13 cellular contexts compared by ENCODE assay signal in the genomic region with DNA sequence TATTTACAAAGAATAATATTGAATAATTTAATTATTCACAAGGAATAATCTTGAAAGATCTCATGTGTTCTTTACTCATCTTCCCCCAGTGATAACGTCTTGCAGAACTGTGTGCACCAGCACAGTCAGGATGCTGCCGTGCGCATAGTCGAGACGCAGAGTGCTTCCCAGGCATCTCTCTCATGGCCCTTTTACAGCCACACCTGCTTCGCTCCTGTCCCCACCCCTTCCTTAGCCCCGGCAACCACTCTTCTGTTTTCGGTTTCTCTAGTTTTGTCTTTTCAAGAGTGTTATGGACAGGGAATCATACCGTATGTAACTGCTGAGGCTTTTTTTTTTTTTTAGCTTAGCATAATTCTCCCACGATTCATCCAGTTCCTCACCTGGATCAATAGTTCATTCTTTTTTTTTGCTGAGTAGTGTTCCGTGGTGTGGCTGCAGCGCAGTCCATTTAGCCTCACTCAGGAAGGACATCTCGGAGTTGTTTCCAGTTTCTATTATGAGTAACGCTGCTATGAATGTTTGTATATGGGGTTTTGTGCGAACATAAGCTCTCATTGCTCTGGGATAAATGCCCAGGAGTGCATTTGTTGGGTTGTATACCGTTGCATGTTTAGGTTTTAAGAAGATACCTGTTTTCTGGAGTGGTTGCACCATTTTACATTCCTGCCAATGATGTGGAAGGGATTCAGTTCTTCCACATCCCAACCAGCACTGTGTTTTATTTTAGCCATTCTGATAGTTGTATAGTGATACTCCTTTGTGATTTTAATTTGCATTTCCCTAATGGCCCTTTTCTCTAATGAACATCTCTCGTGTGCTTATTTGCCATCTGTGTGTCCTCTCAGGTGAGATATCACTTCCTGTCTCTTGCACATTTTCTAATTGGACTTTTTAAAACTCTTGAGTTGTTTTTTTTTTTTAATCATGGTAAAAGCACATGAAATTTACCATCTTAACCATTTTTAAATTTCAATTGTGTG. TPM values are rescaled to one million over a fixed set of nuclear protein-coding genes. Genes with fewer than 3 reads are reported as not detected.
DNase-seq lines count a peak whose midpoint lies in the region; ATAC-seq and FAIRE-seq lines count a peak whose summit lies in the region.
"Had no signal": no experiment of that assay in that cellular context is flagged by ENCODE, and none has a peak within 500 bp of the region (broad histone marks: within the 10 kb centered on the region; RNA-seq: fewer than 3 reads in every experiment).

No MANE protein-coding gene starts in this region.

- CTCF ChIA-PET in CD8-positive, alpha-beta memory T cell (lab: Charles Lee) = interaction anchor here (0.7 kb wide), 1 partner anchor 108 kb away, joined by 3 read pairs; no protein-coding TSS in a partner anchor

- peaks cover 4% of the 10 kb centered on the region for H3K36me3 ChIP-seq in CD8-positive, alpha-beta memory T cell (ENCODE audit: insufficient read depth, low read length)
- H3K36me3 ChIP-seq: neural progenitor cell had no signal

- POLR2A ChIA-PET in CD8-positive, alpha-beta memory T cell (lab: Charles Lee) = no interaction called here

- peak; percentile 18 for FAIRE-seq in GM18507 (lab: Jason Lieb, UNC)
- FAIRE-seq: colon, kidney had no signal

- H3K4me1 Mint-ChIP-seq in CD8-positive, alpha-beta memory T cell = peaks cover 16 to 27% (median 25%) of the 10 kb centered on the region in 3 donors
- peaks cover 26% of the 10 kb centered on the region for H3K4me1 Mint-ChIP-seq in T-helper 2 cell treated with Interferon-gamma antibody and Interleukin-4, amounts not matched to agents 5 μg/mL and 100 μg/mL, for 36 hours (ENCODE audit: low read depth)
- peaks cover 14 to 19% of the 10 kb centered on the region in 2 donors for H3K4me1 Mint-ChIP-seq in effector memory CD8-positive, alpha-beta T cell (ENCODE audit: low read depth in 2 of 2)

- H3K27me3 ChIP-seq in CD8-positive, alpha-beta memory T cell (ENCODE audit: insufficient read depth, low read length, poor library complexity, severe bottlenecking) = no peaks in the 10 kb centered on the region
- H3K27me3 ChIP-seq: foreskin keratinocyte, neural progenitor cell had no signal

- peaks cover 33% of the 10 kb centered on the region for H3K4me1 ChIP-seq in CD8-positive, alpha-beta memory T cell (ENCODE audit: insufficient read depth, low read length)
- H3K4me1 ChIP-seq: foreskin keratinocyte had no signal

- H3K27ac Mint-ChIP-seq in CD8-positive, alpha-beta memory T cell = peak overlapping the region in 7 of 8 donors; percentile 9 to 80 (median 64)
- peak overlapping the region; percentile 60 for H3K27ac Mint-ChIP-seq in T-helper 2 cell treated with Interferon-gamma antibody and Interleukin-4, amounts not matched to agents 5 μg/mL and 100 μg/mL, for 36 hours
- peak overlapping the region; percentile 35 to 47 for H3K27ac Mint-ChIP-seq in effector memory CD8-positive, alpha-beta T cell
- H3K27ac Mint-ChIP-seq: neural progenitor cell had no signal

- no peaks in the 10 kb centered on the region for H3K9me3 Mint-ChIP-seq in CD8-positive, alpha-beta memory T cell
- H3K9me3 Mint-ChIP-seq in T-helper 2 cell treated with Interferon-gamma antibody and Interleukin-4, amounts not matched to agents 5 μg/mL and 100 μg/mL, for 36 hours = no peaks in the 10 kb centered on the region
- H3K9me3 Mint-ChIP-seq in effector memory CD8-positive, alpha-beta T cell = no peaks in the 10 kb centered on the region
- H3K9me3 Mint-ChIP-seq: neural progenitor cell had no signal

- no peak for DNase-seq in CD8-positive, alpha-beta memory T cell
- no peak for DNase-seq in GM18507 (ENCODE audit: extremely low spot score, insufficient read length, low read depth)
- DNase-seq in T-helper 2 cell treated with Interferon-gamma antibody and Interleukin-4, amounts not matched to agents 5 μg/mL and 100 μg/mL, for 36 hours (ENCODE audit: low spot score) = no peak
- DNase-seq in effector memory CD8-positive, alpha-beta T cell = no peak
- DNase-seq in epidermal melanocyte (ENCODE audit: insufficient read length, low spot score) = no peak
- DNase-seq: foreskin keratinocyte, kidney, NCI-H446 had no signal

- peak overlapping the region; percentile 11 to 83 (median 56) for H3K4me3 Mint-ChIP-seq in CD8-positive, alpha-beta memory T cell
- H3K4me3 Mint-ChIP-seq in T-helper 2 cell treated with Interferon-gamma antibody and Interleukin-4, amounts not matched to agents 5 μg/mL and 100 μg/mL, for 36 hours = peak overlapping the region; percentile 65
- H3K4me3 Mint-ChIP-seq in effector memory CD8-positive, alpha-beta T cell = peak overlapping the region in 1 of 2 donors; percentile 61
- H3K4me3 Mint-ChIP-seq: neural progenitor cell had no signal

- H3K9me3 ChIP-seq in CD8-positive, alpha-beta memory T cell (ENCODE audit: low read length) = no peaks in the 10 kb centered on the region

- H3K27me3 Mint-ChIP-seq in CD8-positive, alpha-beta memory T cell = no peaks in the 10 kb centered on the region
- H3K27me3 Mint-ChIP-seq in T-helper 2 cell treated with Interferon-gamma antibody and Interleukin-4, amounts not matched to agents 5 μg/mL and 100 μg/mL, for 36 hours (ENCODE audit: low read depth) = no peaks in the 10 kb centered on the region
- H3K27me3 Mint-ChIP-seq in effector memory CD8-positive, alpha-beta T cell = no peaks in the 10 kb centered on the region

- H3K36me3 Mint-ChIP-seq in CD8-positive, alpha-beta memory T cell = peaks cover 9 to 27% (median 19%) of the 10 kb centered on the region in 3 donors
- peaks cover 25% of the 10 kb centered on the region for H3K36me3 Mint-ChIP-seq in T-helper 2 cell treated with Interferon-gamma antibody and Interleukin-4, amounts not matched to agents 5 μg/mL and 100 μg/mL, for 36 hours (ENCODE audit: low read depth)
- H3K36me3 Mint-ChIP-seq in effector memory CD8-positive, alpha-beta T cell (ENCODE audit: insufficient read depth) = peaks cover 28% of the 10 kb centered on the region

- no peak overlapping the region for H3K27ac ChIP-seq in CD8-positive, alpha-beta memory T cell (ENCODE audit: low read depth, low read length)
- H3K27ac ChIP-seq: foreskin keratinocyte, neural progenitor cell had no signal

- H3K4me3 ChIP-seq in CD8-positive, alpha-beta memory T cell (ENCODE audit: low read length) = peak overlapping the region; percentile 24
- H3K4me3 ChIP-seq: neural progenitor cell had no signal

- peak; percentile 48 for ATAC-seq in effector memory CD8-positive, alpha-beta T cell (replicated peaks)
- ATAC-seq in GM21717 (IDR thresholded peaks at IDR 0.05; ENCODE audit: unreplicated experiment) (no peak), HG03565 (IDR thresholded peaks at IDR 0.05; ENCODE audit: unreplicated experiment) (no peak), HG02798 (IDR thresholded peaks at IDR 0.05; ENCODE audit: poor library complexity, unreplicated experiment) (no peak)
- ATAC-seq: foreskin keratinocyte had no signal

RNA-seq across cellular contexts. Expression of a gene that starts 47.6 kb away (rescaled TPM):
- 10 to 100 TPM; 73.3 to 75.6 TPM for total RNA-seq in CD8-positive, alpha-beta memory T cell
- 9.5 TPM for polyA plus RNA-seq in CD8-positive, alpha-beta memory T cell
